In genomic region chr10:3193751-3194150, GRCh38 we compare ENCODE assay signal across 26 cellular contexts. TPM values are rescaled to one million over a fixed set of nuclear protein-coding genes. Genes with fewer than 3 reads are reported as not detected.
A peak's percentile ranks its signal among the peaks of the same experiment; 100 is the strongest.
DNase-seq lines count a peak whose midpoint lies in the region; ATAC-seq, FAIRE-seq and TF ChIP-seq lines count a peak whose summit lies in the region.
"Had no signal": no experiment of that assay in that cellular context is flagged by ENCODE, and none has a peak within 500 bp of the region (broad histone marks: within the 10 kb centered on the region; RNA-seq: fewer than 3 reads in every experiment).

No MANE protein-coding gene starts in this region.

- CTCF ChIA-PET in PC-3 (lab: Charles Lee): interaction anchor here (0.6 to 1.3 kb wide), 4 partner anchors 94 to 987 kb away, joined by 3 to 7 read pairs (median 4); no protein-coding TSS in a partner anchor

- H3K79me2 ChIP-seq in GM23338 (replicated peaks; ENCODE audit: insufficient read depth) (no peaks in the 10 kb centered on the region), PC-3 (ENCODE audit: low read length) (no peaks in the 10 kb centered on the region)

- H3K27me3 Mint-ChIP-seq in GM23338 (ENCODE audit: insufficient read depth, low read depth, poor library complexity) (peaks cover 7% of the 10 kb centered on the region), neural crest cell (ENCODE audit: low read depth) (no peaks in the 10 kb centered on the region)

- no peak overlapping the region for H3K27ac ChIP-seq in GM23338 (ENCODE audit: low read depth)
- H3K27ac ChIP-seq in PC-3 (ENCODE audit: low read length): 0 out of 2 replicates have a peak overlapping the region, but pooled peaks have one; percentile 63
- no peak overlapping the region for H3K27ac ChIP-seq in body of pancreas
- H3K27ac ChIP-seq: PC-9 had no signal

- H3K4me3 ChIP-seq in GM23338 (no peak overlapping the region), PC-3 (ENCODE audit: low read length) (no peak overlapping the region), bronchial epithelial cell (ENCODE audit: low read depth, low read length) (no peak overlapping the region), body of pancreas (no peak overlapping the region)
- H3K4me3 ChIP-seq: PC-9 had no signal

- H3K9me2 ChIP-seq in GM23338 (ENCODE audit: insufficient read depth) (no peaks in the 10 kb centered on the region), PC-3 (replicated peaks; ENCODE audit: low read length) (no peaks in the 10 kb centered on the region)

- H3K4me3 Mint-ChIP-seq in GM23338: no peak overlapping the region
- no peak overlapping the region for H3K4me3 Mint-ChIP-seq in neural crest cell

- no peak overlapping the region; the same call in 1 of the 2 replicates for H3K9ac ChIP-seq in PC-3 (ENCODE audit: low read length)

- H3F3A ChIP-seq in GM23338 (replicated peaks; ENCODE audit: low read depth): no peaks in the 10 kb centered on the region
- no peaks in the 10 kb centered on the region for H3F3A ChIP-seq in PC-3 (ENCODE audit: low read length, unreplicated experiment)

- TF ChIP-seq POLR2A in body of pancreas (IDR thresholded peaks at IDR 0.05): no peak

- intact Hi-C loops in PC-3 (cut with micrococcal nuclease) (loop anchor here (10.0 kb wide), 2 partner anchors 871 to 1461 kb away; no protein-coding TSS in a partner anchor), body of pancreas (cut with DNase I) (no loop called here)

- FAIRE-seq in bronchial epithelial cell (lab: Jason Lieb, UNC): peak; percentile 62
- FAIRE-seq: GM12891, GM19239, H54, HepG2 had no signal

- H3K4me1 ChIP-seq in GM23338 (ENCODE audit: insufficient read depth): peaks cover 9% of the 10 kb centered on the region; the same call in 1 of the 2 replicates
- H3K4me1 ChIP-seq in PC-3 (ENCODE audit: insufficient read depth, low read length): peaks cover 15% of the 10 kb centered on the region
- H3K4me1 ChIP-seq in body of pancreas: peaks cover 16% of the 10 kb centered on the region

- no peak for ATAC-seq in GM23338
- ATAC-seq in PC-3: no peak
- ATAC-seq in body of pancreas: no peak
- no peak for ATAC-seq in GM18861 (IDR thresholded peaks at IDR 0.05; ENCODE audit: unreplicated experiment)
- ATAC-seq: HepG2 had no signal

- H3K27me3 ChIP-seq in GM23338 (ENCODE audit: insufficient read depth): no peaks in the 10 kb centered on the region
- no peaks in the 10 kb centered on the region for H3K27me3 ChIP-seq in PC-3 (ENCODE audit: low read length)
- peaks cover under 1% of the 10 kb centered on the region for H3K27me3 ChIP-seq in bronchial epithelial cell (ENCODE audit: control insufficient read depth, insufficient read depth, low read length)
- H3K27me3 ChIP-seq in body of pancreas: no peaks in the 10 kb centered on the region
- H3K27me3 ChIP-seq: MG63 had no signal

- H3K27ac Mint-ChIP-seq in GM23338: no peak overlapping the region
- peak overlapping the region; percentile 67 for H3K27ac Mint-ChIP-seq in neural crest cell (ENCODE audit: unreplicated experiment)

- H3K36me3 Mint-ChIP-seq in GM23338 (ENCODE audit: low read depth) (no peaks in the 10 kb centered on the region), neural crest cell (ENCODE audit: low read depth) (no peaks in the 10 kb centered on the region)
- H3K36me3 Mint-ChIP-seq: CD4-positive, alpha-beta memory T cell had no signal

- H3K9me3 ChIP-seq in PC-3 (ENCODE audit: low read length) (no peaks in the 10 kb centered on the region), body of pancreas (no peaks in the 10 kb centered on the region)
- H3K9me3 ChIP-seq: MG63 had no signal

- no peaks in the 10 kb centered on the region for H3K9me3 Mint-ChIP-seq in GM23338
- no peaks in the 10 kb centered on the region for H3K9me3 Mint-ChIP-seq in neural crest cell
- H3K9me3 Mint-ChIP-seq: CD4-positive, alpha-beta memory T cell had no signal

- H4K20me1 ChIP-seq in GM23338 (replicated peaks; ENCODE audit: insufficient read depth) (no peaks in the 10 kb centered on the region), PC-3 (ENCODE audit: low read length) (no peaks in the 10 kb centered on the region)

- peaks cover 17% of the 10 kb centered on the region; the same call in 2 of the 3 replicates for H3K4me1 Mint-ChIP-seq in GM23338
- peaks cover 32% of the 10 kb centered on the region for H3K4me1 Mint-ChIP-seq in neural crest cell

- 82 to 87% methylated on average over 6 of the region's 6 CpGs for WGBS in body of pancreas, 2 donors

- no peak for TF ChIP-seq CTCF in GM23338 (conservative IDR thresholded peaks at IDR 0.05; ENCODE audit: low read depth in 2 of 2)
- TF ChIP-seq CTCF in PC-3 (conservative IDR thresholded peaks at IDR 0.05; ENCODE audit: low read depth, low read length): no peak
- TF ChIP-seq CTCF in bronchial epithelial cell (IDR thresholded peaks at IDR 0.05; ENCODE audit: insufficient read depth, low read length, severe bottlenecking): no peak
- TF ChIP-seq CTCF in neural crest cell (conservative IDR thresholded peaks at IDR 0.05): no peak
- no peak for TF ChIP-seq CTCF in body of pancreas (IDR thresholded peaks at IDR 0.05)

- DNase-seq in GM23338 (ENCODE audit: low spot score) (no peak), PC-3 (no peak), bronchial epithelial cell (ENCODE audit: low read depth) (no peak), neural crest cell (ENCODE audit: low read depth, low spot score) (no peak), body of pancreas (no peak), SIG-M5 (lab: John Stamatoyannopoulos, UW) (no peak), superior temporal gyrus (ENCODE audit: extremely low spot score) (no peak)
- DNase-seq: C1 segment of cervical spinal cord; CD4-positive, alpha-beta memory T cell; DMS79; EL; GDM1; KBM-7; NCI-H1930; NCI-H2107; NCI-H446; NCI-H524 treated with DMSO at 0.1 percent for 48 hours; Right ventricle myocardium superior; RPMI8226 had no signal

- POLR2A ChIA-PET in PC-3 (lab: Charles Lee; ENCODE audit: unreplicated experiment): interaction anchor here (0.6 kb wide), 1 partner anchor 589 kb away, joined by 3 read pairs; no protein-coding TSS in a partner anchor

- H2AFZ ChIP-seq in GM23338: peak overlapping the region; percentile 73; the same call in 1 of the 2 replicates
- peak overlapping the region; percentile 73; the same call in 1 of the 2 replicates for H2AFZ ChIP-seq in PC-3 (ENCODE audit: low read length)
- H2AFZ ChIP-seq: PC-9 had no signal

- H3K36me3 ChIP-seq in GM23338 (ENCODE audit: insufficient read depth) (no peaks in the 10 kb centered on the region), PC-3 (ENCODE audit: low read depth, low read length) (no peaks in the 10 kb centered on the region), bronchial epithelial cell (ENCODE audit: control insufficient read depth, insufficient read depth, low read length) (no peaks in the 10 kb centered on the region), body of pancreas (replicated peaks in 1 of 2; ENCODE audit: insufficient read depth in 1 of 2, low read depth in 2 of 2) (no peaks in the 10 kb centered on the region)
- H3K36me3 ChIP-seq: MG63 had no signal

- no peak overlapping the region for H3K4me2 ChIP-seq in GM23338
- no peak overlapping the region for H3K4me2 ChIP-seq in PC-3 (ENCODE audit: low read length)
- H3K4me2 ChIP-seq: PC-9 had no signal

- no TSS peak for BruUV-seq in PC-3 (replicated peaks; lab: Mats Ljungman, UMichigan)

TF ChIP-seq in GM23338, 12 proteins besides CTCF, POLR2A, EP300 and RAD21:
- no peak for TF ChIP-seq JUNB (IDR thresholded peaks at IDR 0.05; ENCODE audit: unreplicated experiment)
- no peak for TF ChIP-seq POLR2AphosphoS5 (IDR thresholded peaks at IDR 0.05; ENCODE audit: low read depth)
- no peak for TF ChIP-seq NANOG (IDR thresholded peaks at IDR 0.05; ENCODE audit: borderline replicate concordance)
- TF ChIP-seq REST (IDR thresholded peaks at IDR 0.05; ENCODE audit: unreplicated experiment): no peak
- no peak for TF ChIP-seq STAT1 (IDR thresholded peaks at IDR 0.05; ENCODE audit: unreplicated experiment)
- TF ChIP-seq CREB1 (CRISPR knock-in tag; IDR thresholded peaks at IDR 0.05; ENCODE audit: low read depth): no peak
- TF ChIP-seq ETS1 (IDR thresholded peaks at IDR 0.05): no peak
- TF ChIP-seq EZH2phosphoT487 (IDR thresholded peaks at IDR 0.05; ENCODE audit: unreplicated experiment): no peak

RNA-seq across cellular contexts. Expression of gene PITRM1, which starts 21.2 kb away (rescaled TPM):
- 33.0 and 51.1 TPM in 2 replicates for total RNA-seq in GM23338 (2014; rRNA removed; shearing (Covaris generic))
- polyA plus RNA-seq in GM23338 (2016; fragmentation: Nextera tagmentation; extraction: Ambion mirVana): 25.1 and 29.0 TPM in 2 replicates
- total RNA-seq in PC-3 (2014; rRNA removed) (61.5 and 73.2 TPM in 2 replicates), bronchial epithelial cell (39.2 and 54.8 TPM in 2 replicates), neural crest cell (46.6 and 47.4 TPM in 2 replicates), body of pancreas (10 to 100 TPM; 34.9 to 45.4 TPM)
